In genomic region chr9:109968332-109968657, GRCh38 we compare ENCODE assay signal across 10 cellular contexts.
DNase-seq lines count a peak whose midpoint lies in the region; ATAC-seq, FAIRE-seq and TF ChIP-seq lines count a peak whose summit lies in the region.
"Had no signal": no experiment of that assay in that cellular context is flagged by ENCODE, and none has a peak within 500 bp of the region (broad histone marks: within the 10 kb centered on the region; RNA-seq: fewer than 3 reads in every experiment).

No MANE protein-coding gene starts in this region.

- intact Hi-C loops in left ventricle myocardium inferior (cut with micrococcal nuclease), result no loop called here
- intact Hi-C loops in Right ventricle myocardium inferior (cut with DNase I), result loop anchor here (5.0 kb wide), 1 partner anchor 79 kb away; no protein-coding TSS in a partner anchor
- intact Hi-C loops in endothelial cell of umbilical vein (cut with micrococcal nuclease), result loop anchor here (2.0 kb wide), 2 partner anchors 91 to 185 kb away; no protein-coding TSS in a partner anchor
- intact Hi-C loops in upper lobe of right lung (cut with DNase I), result no loop called here
- intact Hi-C loops in Caco-2 (cut with micrococcal nuclease; ENCODE audit: unreplicated experiment), result loop anchor here (2.0 kb wide), 3 partner anchors 65 to 163 kb away; no protein-coding TSS in a partner anchor

- no peaks in the 10 kb centered on the region for H3K27me3 Mint-ChIP-seq in Caco-2 (ENCODE audit: insufficient read depth, unreplicated experiment)

- no peak for DNase-seq in left ventricle myocardium inferior
- no peak for DNase-seq in Right ventricle myocardium inferior (ENCODE audit: missing footprints)
- DNase-seq in endothelial cell of umbilical vein (ENCODE audit: low read depth, low spot score), result peak; percentile 75
- no peak for DNase-seq in upper lobe of right lung
- DNase-seq in NCI-H526 (lab: John Stamatoyannopoulos, UW), result no peak
- DNase-seq in GM12892 (ENCODE audit: insufficient read length), result no peak
- no peak for DNase-seq in Caco-2
- DNase-seq: NCI-H1417 treated with DMSO at 0.1 percent for 48 hours had no signal

- TF ChIP-seq CTCF in left ventricle myocardium inferior (IDR thresholded peaks at IDR 0.05; ENCODE audit: borderline replicate concordance) (no peak), endothelial cell of umbilical vein (IDR thresholded peaks at IDR 0.05; ENCODE audit: extremely low read depth in 1 of 2, insufficient read depth in 1 of 2, low read depth in 1 of 2, low read length in 2 of 2) (no peak), upper lobe of right lung (IDR thresholded peaks at IDR 0.05) (no peak), Caco-2 (IDR thresholded peaks at IDR 0.05; ENCODE audit: insufficient read depth in 1 of 2, low read depth in 1 of 2, low read length in 1 of 2, severe bottlenecking in 1 of 2, unreplicated experiment in 1 of 2) (no peak)

- H3K9me3 ChIP-seq in left ventricle myocardium inferior (replicated peaks) (no peaks in the 10 kb centered on the region), endothelial cell of umbilical vein (replicated peaks; ENCODE audit: control insufficient read depth, insufficient read depth, low read length) (no peaks in the 10 kb centered on the region), upper lobe of right lung (no peaks in the 10 kb centered on the region), Caco-2 (no peaks in the 10 kb centered on the region)

- no peaks in the 10 kb centered on the region for H3K4me1 Mint-ChIP-seq in Caco-2 (ENCODE audit: low read depth, unreplicated experiment)

- dilution Hi-C loops in endothelial cell of umbilical vein (cut with MboI; ENCODE audit: extremely low pct_ligation_motif_present, low sequenced_read_pairs), result no loop called here

- no peak overlapping the region for H3K4me3 Mint-ChIP-seq in Caco-2 (ENCODE audit: unreplicated experiment)
- H3K4me3 Mint-ChIP-seq: CD14-positive monocyte had no signal

- FAIRE-seq in endothelial cell of umbilical vein (lab: Jason Lieb, UNC) (peak; percentile 76), GM12892 (lab: Jason Lieb, UNC) (no peak)

- H3K27me3 ChIP-seq in left ventricle myocardium inferior (ENCODE audit: low read depth) (no peaks in the 10 kb centered on the region), endothelial cell of umbilical vein (ENCODE audit: control insufficient read depth in 2 of 2, insufficient read depth in 2 of 2, low read length in 2 of 2) (no peaks in the 10 kb centered on the region), upper lobe of right lung (no peaks in the 10 kb centered on the region), Caco-2 (replicated peaks; ENCODE audit: control insufficient read depth, insufficient read depth, low read length) (no peaks in the 10 kb centered on the region)

- ATAC-seq in Right ventricle myocardium inferior (no peak), HG03442 (IDR thresholded peaks at IDR 0.05; ENCODE audit: unreplicated experiment) (peak; percentile 26), upper lobe of right lung (no peak)

- TF ChIP-seq POLR2A in endothelial cell of umbilical vein (IDR thresholded peaks at IDR 0.05; ENCODE audit: low read depth, low read length), result no peak
- no peak for TF ChIP-seq POLR2A in GM12892 (IDR thresholded peaks at IDR 0.05; ENCODE audit: low read depth, low read length)

- no peaks in the 10 kb centered on the region for H3K36me3 ChIP-seq in left ventricle myocardium inferior
- H3K36me3 ChIP-seq in endothelial cell of umbilical vein (ENCODE audit: control insufficient read depth in 2 of 2, extremely low read depth in 1 of 2, insufficient read depth in 2 of 2, low read length in 2 of 2), result no peaks in the 10 kb centered on the region
- no peaks in the 10 kb centered on the region for H3K36me3 ChIP-seq in upper lobe of right lung
- no peaks in the 10 kb centered on the region for H3K36me3 ChIP-seq in Caco-2 (ENCODE audit: control insufficient read depth, insufficient read depth, low read length)

- POLR2A ChIA-PET in endothelial cell of umbilical vein (lab: Charles Lee) (no interaction called here), Caco-2 (lab: Charles Lee) (no interaction called here)

- H2AFZ ChIP-seq in endothelial cell of umbilical vein (ENCODE audit: low read depth, low read length), result peak overlapping the region; percentile 66

- H3K27ac ChIP-seq in left ventricle myocardium inferior (replicated peaks), result peak overlapping the region; percentile 71
- peak overlapping the region; percentile 91 for H3K27ac ChIP-seq in endothelial cell of umbilical vein (ENCODE audit: insufficient read depth, low read depth, low read length)
- peak overlapping the region; percentile 49 for H3K27ac ChIP-seq in upper lobe of right lung

- no peaks in the 10 kb centered on the region for H4K20me1 ChIP-seq in endothelial cell of umbilical vein (replicated peaks; ENCODE audit: control insufficient read depth, extremely low read depth, insufficient read depth, low read length)

- no peaks in the 10 kb centered on the region for H3K36me3 Mint-ChIP-seq in Caco-2 (ENCODE audit: insufficient read depth, unreplicated experiment)
- H3K36me3 Mint-ChIP-seq: CD14-positive monocyte had no signal

- no peaks in the 10 kb centered on the region for H3K79me2 ChIP-seq in endothelial cell of umbilical vein (ENCODE audit: control insufficient read depth, insufficient read depth, low read length)

- H3K9me1 ChIP-seq in endothelial cell of umbilical vein (replicated peaks; ENCODE audit: control insufficient read depth, extremely low read depth, insufficient read depth, low read length), result no peaks in the 10 kb centered on the region

- BruUV-seq in endothelial cell of umbilical vein (replicated peaks; lab: Mats Ljungman, UMichigan) (no TSS peak), Caco-2 (replicated peaks; lab: Mats Ljungman, UMichigan) (no TSS peak)

- CTCF ChIA-PET in endothelial cell of umbilical vein (lab: Charles Lee), result interaction anchor here (1.0 to 3.9 kb wide), 10 partner anchors 11 to 89 kb away, joined by 3 to 15 read pairs (median 5); no protein-coding TSS in a partner anchor
- CTCF ChIA-PET in Caco-2 (lab: Charles Lee), result interaction anchor here (0.6 to 2.7 kb wide), 3 partner anchors 90 to 197 kb away, joined by 3 to 7 read pairs (median 3); no protein-coding TSS in a partner anchor

- no peak overlapping the region for H3K27ac Mint-ChIP-seq in Caco-2 (ENCODE audit: unreplicated experiment)

- H3K4me3 ChIP-seq in left ventricle myocardium inferior, result no peak overlapping the region
- H3K4me3 ChIP-seq in endothelial cell of umbilical vein (replicated peaks in 1 of 3; ENCODE audit: insufficient read depth in 1 of 3, low read depth in 1 of 3, low read length in 3 of 3), result no peak overlapping the region
- no peak overlapping the region for H3K4me3 ChIP-seq in upper lobe of right lung
- no peak overlapping the region for H3K4me3 ChIP-seq in Caco-2 (ENCODE audit: low read depth, low read length)

- peaks cover 46% of the 10 kb centered on the region for H3K4me1 ChIP-seq in left ventricle myocardium inferior
- peaks cover 27% of the 10 kb centered on the region for H3K4me1 ChIP-seq in endothelial cell of umbilical vein (ENCODE audit: control insufficient read depth, extremely low read depth, insufficient read depth, low read length)
- peaks cover 38% of the 10 kb centered on the region for H3K4me1 ChIP-seq in upper lobe of right lung
- H3K4me1 ChIP-seq in Caco-2, result no peaks in the 10 kb centered on the region

- no peaks in the 10 kb centered on the region for H3K9me3 Mint-ChIP-seq in Caco-2 (ENCODE audit: unreplicated experiment)
- H3K9me3 Mint-ChIP-seq: CD14-positive monocyte had no signal

- H3K9ac ChIP-seq in endothelial cell of umbilical vein (replicated peaks; ENCODE audit: extremely low read depth, insufficient read depth, low read length), result peak overlapping the region; percentile 15

- peak overlapping the region; percentile 6 for H3K4me2 ChIP-seq in endothelial cell of umbilical vein (ENCODE audit: insufficient read depth, low read length)

TF ChIP-seq in endothelial cell of umbilical vein, 7 proteins besides CTCF, POLR2A, EP300 and RAD21:
- TF ChIP-seq EZH2 (IDR thresholded peaks at IDR 0.05; ENCODE audit: borderline replicate concordance, low read depth, low read length, severe bottlenecking), result no peak
- no peak for TF ChIP-seq FOS (IDR thresholded peaks at IDR 0.05; ENCODE audit: borderline replicate concordance, insufficient read depth, low read length)
- no peak for TF ChIP-seq POLR2AphosphoS5 (IDR thresholded peaks at IDR 0.05; ENCODE audit: insufficient read depth, low read depth, low read length)
- TF ChIP-seq JUN (IDR thresholded peaks at IDR 0.05; ENCODE audit: borderline replicate concordance, insufficient read depth, insufficient read length, low read depth), result no peak
- no peak for TF ChIP-seq MYC (IDR thresholded peaks at IDR 0.05; ENCODE audit: low read depth, low read length)
- TF ChIP-seq GATA2 (IDR thresholded peaks at IDR 0.05; ENCODE audit: insufficient read depth, insufficient read length, low read depth, low read length), result no peak
- TF ChIP-seq MAX (IDR thresholded peaks at IDR 0.05; ENCODE audit: insufficient read depth, insufficient read length), result no peak

Comparison
In these comparisons a context has a peak if more than half of its experiments do, and no peak if none do; other contexts are left out.
1. intact Hi-C loops: an anchor here in Right ventricle myocardium inferior (5.0 kb wide), endothelial cell of umbilical vein (2.0 kb wide) and Caco-2 (2.0 kb wide); none called in left ventricle myocardium inferior and upper lobe of right lung.